9 cellular contexts compared by ENCODE assay signal in genomic region chr13:111187879-111188643, GRCh38.
DNase-seq lines count a peak whose midpoint lies in the region; ATAC-seq, FAIRE-seq and TF ChIP-seq lines count a peak whose summit lies in the region.
"Had no signal": no experiment of that assay in that cellular context is flagged by ENCODE, and none has a peak within 500 bp of the region (broad histone marks: within the 10 kb centered on the region; RNA-seq: fewer than 3 reads in every experiment).

No MANE protein-coding gene starts in this region.

- POLR2A ChIA-PET in CD4-positive, alpha-beta memory T cell (lab: Charles Lee; ENCODE audit: partially characterized antibody) = interaction anchor here (1.5 to 2.2 kb wide), 5 partner anchors 8 to 476 kb away, joined by 3 to 16 read pairs (median 10); no protein-coding TSS in a partner anchor

- peaks cover 0 to 4% (median 0%) of the 10 kb centered on the region in 8 donors for H3K9me3 Mint-ChIP-seq in CD4-positive, alpha-beta memory T cell

- no peaks in the 10 kb centered on the region for H3K27me3 Mint-ChIP-seq in CD4-positive, alpha-beta memory T cell

- H3K4me3 Mint-ChIP-seq in CD4-positive, alpha-beta memory T cell = peak overlapping the region in 7 of 8 donors; percentile 64 to 88 (median 84)

- intact Hi-C loops in CD4-positive, alpha-beta memory T cell (cut with micrococcal nuclease) = no loop called here
- intact Hi-C loops in lower lobe of right lung (cut with DNase I) = no loop called here

- in situ Hi-C loops in brain microvascular endothelial cell (cut with HindIII; ENCODE audit: low pct_ligation_motif_present, low sequenced_read_pairs) = no loop called here

- CTCF ChIA-PET in CD4-positive, alpha-beta memory T cell (lab: Charles Lee; ENCODE audit: partially characterized antibody) = interaction anchor here (1.0 to 2.3 kb wide), 4 partner anchors 13 to 120 kb away, joined by 3 to 8 read pairs (median 5); no protein-coding TSS in a partner anchor

- H3K4me3 ChIP-seq in CD4-positive, alpha-beta memory T cell (ENCODE audit: low read length in 2 of 2) = no peak overlapping the region
- H3K4me3 ChIP-seq in brain microvascular endothelial cell (ENCODE audit: low read depth, low read length) (no peak overlapping the region), lower lobe of right lung (no peak overlapping the region)

- ATAC-seq in HG03442 (IDR thresholded peaks at IDR 0.05; ENCODE audit: unreplicated experiment) (peak; percentile 19), lower lobe of right lung (peak; percentile 61), HG03439 (IDR thresholded peaks at IDR 0.05; ENCODE audit: unreplicated experiment) (no peak)

- no peaks in the 10 kb centered on the region for H3K36me3 ChIP-seq in CD4-positive, alpha-beta memory T cell (ENCODE audit: insufficient read depth, low read length)
- H3K36me3 ChIP-seq in brain microvascular endothelial cell (replicated peaks) = no peaks in the 10 kb centered on the region
- H3K36me3 ChIP-seq in lower lobe of right lung = no peaks in the 10 kb centered on the region

- no peak for DNase-seq in CD4-positive, alpha-beta memory T cell
- DNase-seq in brain microvascular endothelial cell (no peak), lower lobe of right lung (no peak), UCSD-AML1 (lab: John Stamatoyannopoulos, UW; ENCODE audit: unreplicated experiment) (no peak), frontal cortex (ENCODE audit: low spot score in 2 of 2) (no peak)
- DNase-seq in activated CD4-positive, CD25-positive, alpha-beta regulatory T cell (lab: John Stamatoyannopoulos, UW) = no peak

- H3K9me3 ChIP-seq in CD4-positive, alpha-beta memory T cell (ENCODE audit: control insufficient read depth in 1 of 2, low read length in 2 of 2) = no peaks in the 10 kb centered on the region
- no peaks in the 10 kb centered on the region for H3K9me3 ChIP-seq in lower lobe of right lung

- H3K27ac ChIP-seq in CD4-positive, alpha-beta memory T cell (ENCODE audit: low read depth, low read length) = no peak overlapping the region
- peak overlapping the region; percentile 32 for H3K27ac ChIP-seq in brain microvascular endothelial cell
- H3K27ac ChIP-seq in lower lobe of right lung = no peak overlapping the region

- H3K27ac Mint-ChIP-seq in CD4-positive, alpha-beta memory T cell = peak overlapping the region; percentile 83 to 98 (median 94)

- TF ChIP-seq CTCF in brain microvascular endothelial cell (IDR thresholded peaks at IDR 0.05; ENCODE audit: low read depth, low read length, missing control alignments) (no peak), lower lobe of right lung (IDR thresholded peaks at IDR 0.05) (no peak)

- no peaks in the 10 kb centered on the region for H3K27me3 ChIP-seq in CD4-positive, alpha-beta memory T cell (ENCODE audit: insufficient read depth, low read length)
- H3K27me3 ChIP-seq in brain microvascular endothelial cell (replicated peaks) = no peaks in the 10 kb centered on the region
- H3K27me3 ChIP-seq in lower lobe of right lung (ENCODE audit: low read depth) = no peaks in the 10 kb centered on the region

- peaks cover 74% of the 10 kb centered on the region for H3K4me1 ChIP-seq in CD4-positive, alpha-beta memory T cell (ENCODE audit: insufficient read depth, low read length)
- peaks cover 40% of the 10 kb centered on the region for H3K4me1 ChIP-seq in lower lobe of right lung

- peaks cover 77 to 98% (median 83%) of the 10 kb centered on the region in 4 donors for H3K4me1 Mint-ChIP-seq in CD4-positive, alpha-beta memory T cell

- H3K36me3 Mint-ChIP-seq in CD4-positive, alpha-beta memory T cell = peaks cover 0 to 3% of the 10 kb centered on the region in 2 donors

- FAIRE-seq in frontal cortex (lab: Jason Lieb, UNC) = no peak
- FAIRE-seq: colon had no signal
